1 cellular context compared by ENCODE assay signal in the genomic region with DNA sequence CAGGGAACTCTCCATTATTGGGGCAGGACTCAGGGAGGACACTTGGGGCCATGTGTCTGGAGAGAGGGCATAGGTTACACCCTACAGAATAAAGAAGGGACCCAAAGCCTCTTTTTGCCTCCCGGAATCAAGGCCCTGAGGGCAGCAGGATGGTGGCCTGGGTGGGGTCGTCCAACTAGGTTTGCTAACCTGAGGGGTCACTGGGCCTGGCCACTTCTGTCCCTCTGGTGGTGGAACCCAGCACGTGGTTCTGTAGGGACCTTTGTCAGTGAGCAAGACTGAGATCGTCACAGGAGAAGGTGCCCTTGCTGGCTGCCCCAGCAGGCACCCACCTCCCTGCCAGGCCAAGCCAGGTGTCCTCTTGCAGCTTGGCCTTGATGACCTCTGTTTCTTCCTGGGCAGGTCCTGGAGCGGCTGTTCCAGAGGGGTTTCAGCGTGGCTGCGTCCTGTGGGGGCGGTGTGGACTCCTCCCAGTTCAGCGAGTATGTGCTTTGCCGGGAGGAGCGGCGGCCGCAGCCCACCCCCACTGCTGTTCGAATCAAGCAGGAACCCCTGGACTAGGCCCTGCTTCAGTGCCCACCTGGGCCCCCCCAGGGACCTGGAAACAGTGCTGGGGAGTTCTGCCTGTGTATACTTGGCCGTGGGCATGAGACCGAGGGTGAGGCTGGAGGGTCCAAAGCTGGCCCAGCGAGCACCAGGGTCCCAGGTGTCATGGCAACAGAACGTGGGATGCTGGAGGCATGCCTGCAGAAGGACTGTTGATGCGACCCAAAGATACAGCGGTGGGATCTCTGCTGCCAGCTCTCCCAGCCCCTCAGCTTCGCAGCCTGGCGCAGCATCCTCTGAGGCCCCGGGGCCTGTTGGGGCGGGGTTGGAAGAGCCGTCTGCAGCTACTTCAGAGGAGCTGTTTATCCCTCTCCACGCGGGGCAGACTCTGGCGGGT.
TF ChIP-seq lines count a peak whose summit lies in the region.

No MANE protein-coding gene starts in this region.

TF ChIP-seq in HEK293, 187 proteins besides CTCF, POLR2A, EP300 and RAD21 (continued from another document):
- TF ChIP-seq, protein P1, sequence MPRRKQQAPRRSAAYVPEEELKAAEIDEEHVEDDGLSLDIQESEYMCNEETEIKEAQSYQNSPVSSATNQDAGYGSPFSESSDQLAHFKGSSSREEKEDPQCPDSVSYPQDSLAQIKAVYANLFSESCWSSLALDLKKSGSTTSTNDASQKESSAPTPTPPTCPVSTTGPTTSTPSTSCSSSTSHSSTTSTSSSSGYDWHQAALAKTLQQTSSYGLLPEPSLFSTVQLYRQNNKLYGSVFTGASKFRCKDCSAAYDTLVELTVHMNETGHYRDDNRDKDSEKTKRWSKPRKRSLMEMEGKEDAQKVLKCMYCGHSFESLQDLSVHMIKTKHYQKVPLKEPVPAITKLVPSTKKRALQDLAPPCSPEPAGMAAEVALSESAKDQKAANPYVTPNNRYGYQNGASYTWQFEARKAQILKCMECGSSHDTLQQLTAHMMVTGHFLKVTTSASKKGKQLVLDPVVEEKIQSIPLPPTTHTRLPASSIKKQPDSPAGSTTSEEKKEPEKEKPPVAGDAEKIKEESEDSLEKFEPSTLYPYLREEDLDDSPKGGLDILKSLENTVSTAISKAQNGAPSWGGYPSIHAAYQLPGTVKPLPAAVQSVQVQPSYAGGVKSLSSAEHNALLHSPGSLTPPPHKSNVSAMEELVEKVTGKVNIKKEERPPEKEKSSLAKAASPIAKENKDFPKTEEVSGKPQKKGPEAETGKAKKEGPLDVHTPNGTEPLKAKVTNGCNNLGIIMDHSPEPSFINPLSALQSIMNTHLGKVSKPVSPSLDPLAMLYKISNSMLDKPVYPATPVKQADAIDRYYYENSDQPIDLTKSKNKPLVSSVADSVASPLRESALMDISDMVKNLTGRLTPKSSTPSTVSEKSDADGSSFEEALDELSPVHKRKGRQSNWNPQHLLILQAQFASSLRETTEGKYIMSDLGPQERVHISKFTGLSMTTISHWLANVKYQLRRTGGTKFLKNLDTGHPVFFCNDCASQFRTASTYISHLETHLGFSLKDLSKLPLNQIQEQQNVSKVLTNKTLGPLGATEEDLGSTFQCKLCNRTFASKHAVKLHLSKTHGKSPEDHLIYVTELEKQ (tag by site-specific recombination; IDR thresholded peaks at IDR 0.05; ENCODE audit: borderline replicate concordance), result no peak
